27 cellular contexts compared by ENCODE assay signal in the genomic region with DNA sequence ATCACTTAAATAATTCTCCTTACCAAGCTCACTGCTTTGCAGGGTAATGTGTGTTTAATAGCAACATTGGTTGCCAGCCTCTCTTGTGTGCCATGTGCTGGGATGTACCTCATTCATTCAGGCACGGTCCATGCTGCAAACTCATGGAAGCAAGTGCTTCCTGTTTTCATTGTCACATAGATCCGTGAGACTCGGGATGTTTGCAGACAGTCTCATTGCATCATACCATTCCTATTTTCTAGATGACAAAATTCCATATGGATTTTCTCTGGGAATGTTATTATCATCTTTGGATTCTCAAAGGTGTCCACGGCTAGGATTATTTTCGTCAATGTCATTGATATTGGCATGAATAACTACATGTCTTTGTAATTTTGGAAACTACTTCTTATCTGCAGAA.
"Had no signal": no experiment of that assay in that cellular context is flagged by ENCODE, and none has a peak within 500 bp of the region (broad histone marks: within the 10 kb centered on the region; RNA-seq: fewer than 3 reads in every experiment).

No MANE protein-coding gene starts in this region.

- H3K9me3 ChIP-seq: ascending aorta, breast epithelium, esophagus squamous epithelium had no signal

- H3K27me3 ChIP-seq: ascending aorta, breast epithelium, cardiac muscle cell, dorsolateral prefrontal cortex, esophagus squamous epithelium had no signal

- H3K4me1 Mint-ChIP-seq: activated CD4-positive, alpha-beta memory T cell treated with anti-CD3 and anti-CD28 coated beads, Interleukin-2, amount 10 ng/mL, durations not matched to agents 7 days and 5 days; activated CD4-positive, alpha-beta T cell treated with anti-CD3 and anti-CD28 coated beads, Interleukin-2, amount 10 ng/mL, durations not matched to agents 7 days and 5 days; activated naive CD4-positive, alpha-beta T cell treated with anti-CD3 and anti-CD28 coated beads, Interleukin-2, amount 10 ng/mL, durations not matched to agents 7 days and 5 days; activated naive CD8-positive, alpha-beta T cell treated with anti-CD3 and anti-CD28 coated beads, Interleukin-2, amount 10 ng/mL, durations not matched to agents 7 days and 5 days had no signal

- H3K4me3 ChIP-seq: ascending aorta, breast epithelium, cardiac muscle cell, coronary artery, dorsolateral prefrontal cortex, esophagus squamous epithelium had no signal

- H3K36me3 Mint-ChIP-seq: activated naive CD4-positive, alpha-beta T cell treated with anti-CD3 and anti-CD28 coated beads, Interleukin-2, amount 10 ng/mL, durations not matched to agents 7 days and 5 days; activated naive CD4-positive, alpha-beta T cell treated with anti-CD3 and anti-CD28 coated beads, Interleukin-2, amount 50 U/mL, for 72 hours; activated naive CD8-positive, alpha-beta T cell treated with anti-CD3 and anti-CD28 coated beads, Interleukin-2, amount 10 ng/mL, durations not matched to agents 7 days and 5 days; brain had no signal

- H3K27ac Mint-ChIP-seq: activated CD4-positive, alpha-beta memory T cell treated with anti-CD3 and anti-CD28 coated beads, Interleukin-2, amount 10 ng/mL, durations not matched to agents 7 days and 5 days; activated CD4-positive, alpha-beta T cell treated with anti-CD3 and anti-CD28 coated beads, Interleukin-2, amount 10 ng/mL, durations not matched to agents 7 days and 5 days; activated naive CD4-positive, alpha-beta T cell treated with anti-CD3 and anti-CD28 coated beads, Interleukin-2, amount 50 U/mL, for 72 hours; activated naive CD8-positive, alpha-beta T cell treated with anti-CD3 and anti-CD28 coated beads, Interleukin-2, amount 10 ng/mL, durations not matched to agents 7 days and 5 days; activated T-cell treated with anti-CD3 and anti-CD28 coated beads, Interleukin-2, amount 50 U/mL, for 24 hours; activated T-cell treated with anti-CD3 and anti-CD28 coated beads, Interleukin-2, amount 50 U/mL, for 72 hours had no signal

- ATAC-seq: activated naive CD4-positive, alpha-beta T cell treated with anti-CD3 and anti-CD28 coated beads, Interleukin-2, amount 50 U/mL, for 72 hours; activated T-cell treated with anti-CD3 and anti-CD28 coated beads, Interleukin-2, amount 50 U/mL, for 72 hours had no signal

- H3K4me3 Mint-ChIP-seq: activated CD4-positive, alpha-beta memory T cell treated with anti-CD3 and anti-CD28 coated beads, Interleukin-2, amount 10 ng/mL, durations not matched to agents 7 days and 5 days; activated CD4-positive, alpha-beta T cell treated with anti-CD3 and anti-CD28 coated beads, Interleukin-2, amount 10 ng/mL, durations not matched to agents 7 days and 5 days; activated naive CD4-positive, alpha-beta T cell treated with anti-CD3 and anti-CD28 coated beads, Interleukin-2, amount 10 ng/mL, durations not matched to agents 7 days and 5 days; activated naive CD8-positive, alpha-beta T cell treated with anti-CD3 and anti-CD28 coated beads, Interleukin-2, amount 10 ng/mL, durations not matched to agents 7 days and 5 days; activated T-cell treated with anti-CD3 and anti-CD28 coated beads, Interleukin-2, amount 50 U/mL, for 24 hours; activated T-cell treated with anti-CD3 and anti-CD28 coated beads, Interleukin-2, amount 50 U/mL, for 72 hours; brain; dendritic cell treated with granulocyte-macrophage colony-stimulating factor and Interleukin-4, amounts not matched to agents 40 ng/mL and 50 ng/mL, for 4 days had no signal

- H3K4me1 ChIP-seq: ascending aorta had no signal

- H3K27me3 Mint-ChIP-seq: activated naive CD8-positive, alpha-beta T cell treated with anti-CD3 and anti-CD28 coated beads, Interleukin-2, amount 10 ng/mL, durations not matched to agents 7 days and 5 days; brain had no signal

- H3K36me3 ChIP-seq: ascending aorta, breast epithelium, cardiac muscle cell, esophagus squamous epithelium had no signal

- H3K27ac ChIP-seq: ascending aorta, breast epithelium, cardiac muscle cell, coronary artery, esophagus squamous epithelium had no signal

- H3K9me3 Mint-ChIP-seq: activated CD4-positive, alpha-beta memory T cell treated with anti-CD3 and anti-CD28 coated beads, Interleukin-2, amount 10 ng/mL, durations not matched to agents 7 days and 5 days; activated CD4-positive, alpha-beta T cell treated with anti-CD3 and anti-CD28 coated beads, Interleukin-2, amount 10 ng/mL, durations not matched to agents 7 days and 5 days; activated naive CD4-positive, alpha-beta T cell treated with anti-CD3 and anti-CD28 coated beads, Interleukin-2, amount 10 ng/mL, durations not matched to agents 7 days and 5 days; activated naive CD4-positive, alpha-beta T cell treated with anti-CD3 and anti-CD28 coated beads, Interleukin-2, amount 50 U/mL, for 72 hours; activated naive CD8-positive, alpha-beta T cell treated with anti-CD3 and anti-CD28 coated beads, Interleukin-2, amount 10 ng/mL, durations not matched to agents 7 days and 5 days; activated T-cell treated with anti-CD3 and anti-CD28 coated beads, Interleukin-2, amount 50 U/mL, for 24 hours; activated T-cell treated with anti-CD3 and anti-CD28 coated beads, Interleukin-2, amount 50 U/mL, for 72 hours; dendritic cell treated with granulocyte-macrophage colony-stimulating factor and Interleukin-4, amounts not matched to agents 40 ng/mL and 50 ng/mL, for 4 days had no signal

- DNase-seq: activated CD4-positive, alpha-beta memory T cell treated with anti-CD3 and anti-CD28 coated beads, Interleukin-2, amount 10 ng/mL, durations not matched to agents 7 days and 5 days; activated CD4-positive, alpha-beta T cell treated with anti-CD3 and anti-CD28 coated beads for 1 hour; activated CD4-positive, alpha-beta T cell treated with anti-CD3 and anti-CD28 coated beads for 4 hours; activated CD4-positive, alpha-beta T cell treated with anti-CD3 and anti-CD28 coated beads, Interleukin-2, amount 10 ng/mL, durations not matched to agents 7 days and 5 days; activated CD4-positive, alpha-beta T cell treated with anti-CD3 and anti-CD28 coated beads, Interleukin-2, amount 50 U/mL, for 4 hours; activated CD8-positive, alpha-beta memory T cell treated with anti-CD3 and anti-CD28 coated beads, Interleukin-2, amount 50 U/mL, for 48 hours; activated gamma-delta T cell; activated naive CD4-positive, alpha-beta T cell; activated naive CD4-positive, alpha-beta T cell treated with anti-CD3 and anti-CD28 coated beads, Interleukin-2, amount 10 ng/mL, durations not matched to agents 7 days and 5 days; activated naive CD8-positive, alpha-beta T cell treated with anti-CD3 and anti-CD28 coated beads, Interleukin-2, amount 10 ng/mL, durations not matched to agents 7 days and 5 days; activated T-cell treated with anti-CD3 and anti-CD28 coated beads for 4 hours; activated T-cell treated with anti-CD3 and anti-CD28 coated beads, Interleukin-2, amount 50 U/mL, for 72 hours; central memory CD4-positive, alpha-beta T cell; cerebellar nuclear complex; effector memory CD4-positive, alpha-beta T cell; erythroblast; esophagus squamous epithelium; T-helper 2 cell had no signal
